Comparison of ENCODE assay signal across 19 cellular contexts in the genomic region with DNA sequence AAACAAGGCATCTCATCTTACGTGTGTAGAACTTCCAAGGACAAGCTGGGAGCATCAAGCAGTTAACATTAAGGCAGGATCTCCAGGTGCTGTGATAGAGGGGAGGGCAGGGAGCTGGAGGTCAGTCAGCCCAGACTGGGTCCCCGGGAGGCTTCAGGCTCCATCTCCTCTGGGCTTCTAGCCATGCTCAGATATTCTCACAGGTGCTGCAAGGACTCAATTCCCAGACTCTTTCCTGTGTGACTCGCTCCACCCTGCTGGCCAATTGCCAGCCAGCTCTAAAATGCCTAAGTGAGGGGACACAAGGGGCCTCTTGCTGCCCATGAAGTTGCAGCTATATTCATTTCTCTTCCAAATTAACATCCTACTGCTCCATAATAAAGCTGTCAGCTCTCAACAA.
DNase-seq lines count a peak whose midpoint lies in the region; ATAC-seq, FAIRE-seq and TF ChIP-seq lines count a peak whose summit lies in the region.
"Had no signal": no experiment of that assay in that cellular context is flagged by ENCODE, and none has a peak within 500 bp of the region (broad histone marks: within the 10 kb centered on the region; RNA-seq: fewer than 3 reads in every experiment).

No MANE protein-coding gene starts in this region.

- TF ChIP-seq CTCF in KMS-11 (conservative IDR thresholded peaks at IDR 0.05; ENCODE audit: low read depth, low read length), result no peak
- TF ChIP-seq CTCF in PC-3 (conservative IDR thresholded peaks at IDR 0.05; ENCODE audit: low read depth, low read length), result no peak

- no peak overlapping the region; the same call in 1 of the 2 replicates for H3K27ac ChIP-seq in KMS-11
- no peak overlapping the region for H3K27ac ChIP-seq in PC-3 (ENCODE audit: low read length)
- H3K27ac ChIP-seq: hepatocyte, tibial nerve had no signal

- H4K20me1 ChIP-seq in KMS-11 (ENCODE audit: insufficient read depth), result no peaks in the 10 kb centered on the region
- no peaks in the 10 kb centered on the region for H4K20me1 ChIP-seq in PC-3 (ENCODE audit: low read length)

- H3K9ac ChIP-seq in KMS-11, result no peak overlapping the region
- H3K9ac ChIP-seq in PC-3 (ENCODE audit: low read length), result no peak overlapping the region

- H3K4me1 ChIP-seq in KMS-11 (ENCODE audit: low read depth, poor library complexity, severe bottlenecking) (peaks cover 61% of the 10 kb centered on the region), PC-3 (ENCODE audit: insufficient read depth, low read length) (peaks cover 21% of the 10 kb centered on the region)

- no peak for TF ChIP-seq POLR2A in H54 (IDR thresholded peaks at IDR 0.05; ENCODE audit: low read depth, low read length)

- H3K9me2 ChIP-seq in PC-3 (replicated peaks; ENCODE audit: low read length), result no peaks in the 10 kb centered on the region

- H3K27me3 ChIP-seq in KMS-11 (ENCODE audit: insufficient read depth, low read depth), result no peaks in the 10 kb centered on the region
- H3K27me3 ChIP-seq in PC-3 (ENCODE audit: low read length), result no peaks in the 10 kb centered on the region
- H3K27me3 ChIP-seq: hepatocyte, tibial nerve had no signal

- H3K79me2 ChIP-seq in KMS-11 (ENCODE audit: insufficient read depth, low read depth) (no peaks in the 10 kb centered on the region), PC-3 (ENCODE audit: low read length) (peaks cover 19% of the 10 kb centered on the region; the same call in 1 of the 2 replicates)

- H3K4me2 ChIP-seq in KMS-11 (peak overlapping the region; percentile 71; the same call in 1 of the 2 replicates), PC-3 (ENCODE audit: low read length) (no peak overlapping the region)
- H3K4me2 ChIP-seq: hepatocyte had no signal

- peak; percentile 38 for DNase-seq in NCI-H146 (lab: John Stamatoyannopoulos, UW)
- no peak for DNase-seq in NCI-H146 treated with DMSO at 0.1 percent for 48 hours (lab: John Stamatoyannopoulos, UW; ENCODE audit: unreplicated experiment)
- DNase-seq in PC-3, result peak; percentile 62
- peak; percentile 31 for DNase-seq in renal cortical epithelial cell (ENCODE audit: low read depth)
- no peak for DNase-seq in H54 (ENCODE audit: insufficient read length, low spot score)
- no peak for DNase-seq in frontal cortex (ENCODE audit: low spot score in 2 of 2)
- no peak for DNase-seq in left cardiac atrium
- DNase-seq: ACHN; activated CD4-positive, alpha-beta T cell treated with anti-CD3 and anti-CD28 coated beads for 36 hours; activated T-cell treated with anti-CD3 and anti-CD28 coated beads, Interleukin-2, amount 50 U/mL, for 24 hours; CD8-positive, alpha-beta T cell; GDM1; kidney glomerular epithelial cell; stimulated activated CD4-positive, alpha-beta T cell treated with anti-CD3 and anti-CD28 coated beads, Interleukin-4, amount 100 ng/mL, for 4 hours; T-helper 9 cell had no signal

- no peaks in the 10 kb centered on the region for H3K36me3 ChIP-seq in KMS-11 (ENCODE audit: insufficient read depth)
- no peaks in the 10 kb centered on the region for H3K36me3 ChIP-seq in PC-3 (ENCODE audit: low read depth, low read length)
- H3K36me3 ChIP-seq: tibial nerve had no signal

- POLR2A ChIA-PET in PC-3 (lab: Charles Lee; ENCODE audit: unreplicated experiment), result no interaction called here

- H3K4me3 ChIP-seq in KMS-11 (IDR thresholded peaks at IDR 0.05; ENCODE audit: insufficient read depth, low read depth, low read length), result no peak overlapping the region
- H3K4me3 ChIP-seq in PC-3 (ENCODE audit: low read length), result no peak overlapping the region
- H3K4me3 ChIP-seq: hepatocyte, tibial nerve had no signal

- no TSS peak for BruUV-seq in PC-3 (replicated peaks; lab: Mats Ljungman, UMichigan)

- H3F3A ChIP-seq in PC-3 (ENCODE audit: low read length, unreplicated experiment), result no peaks in the 10 kb centered on the region

- ATAC-seq in PC-3 (peak; percentile 43; the same call in 1 of the 2 replicates), left cardiac atrium (no peak)
- ATAC-seq: CD8-positive, alpha-beta T cell had no signal

- CTCF ChIA-PET in PC-3 (lab: Charles Lee), result interaction anchor here (0.5 kb wide), 1 partner anchor 93 kb away, joined by 3 read pairs; no protein-coding TSS in a partner anchor

- H3K9me3 ChIP-seq in PC-3 (ENCODE audit: low read length), result no peaks in the 10 kb centered on the region
- H3K9me3 ChIP-seq: tibial nerve had no signal

- FAIRE-seq in H54 (lab: Jason Lieb, UNC), result no peak
- no peak for FAIRE-seq in frontal cortex (lab: Jason Lieb, UNC)
- FAIRE-seq: bronchial epithelial cell had no signal

- no peak overlapping the region for H2AFZ ChIP-seq in KMS-11 (ENCODE audit: low read depth)
- no peak overlapping the region for H2AFZ ChIP-seq in PC-3 (ENCODE audit: low read length)
- H2AFZ ChIP-seq: hepatocyte had no signal

- intact Hi-C loops in PC-3 (cut with micrococcal nuclease), result no loop called here
- intact Hi-C loops in left cardiac atrium (cut with DNase I), result no loop called here

Comparison
In these comparisons a context has a peak if more than half of its experiments do, and no peak if none do; other contexts are left out.
1. DNase-seq: peak in NCI-H146 (single experiment), PC-3 (single experiment) and renal cortical epithelial cell (single experiment); none in NCI-H146 treated with DMSO at 0.1 percent for 48 hours (single experiment), H54 (single experiment), frontal cortex (0 of 2) and left cardiac atrium (single experiment).